In genomic region chr7:20348408-20348807, GRCh38 we compare ENCODE assay signal across 19 cellular contexts. TPM values are rescaled to one million over a fixed set of nuclear protein-coding genes. Genes with fewer than 3 reads are reported as not detected.
DNase-seq lines count a peak whose midpoint lies in the region; ATAC-seq and TF ChIP-seq lines count a peak whose summit lies in the region.
"Had no signal": no experiment of that assay in that cellular context is flagged by ENCODE, and none has a peak within 500 bp of the region (broad histone marks: within the 10 kb centered on the region; RNA-seq: fewer than 3 reads in every experiment).

No MANE protein-coding gene starts in this region.

- no peak; the same call in 2 of the 3 replicates for ATAC-seq in GM23338
- ATAC-seq: HepG2 had no signal

- H3K9me2 ChIP-seq in GM23338 (ENCODE audit: insufficient read depth): no peaks in the 10 kb centered on the region

- no peaks in the 10 kb centered on the region for H3K79me2 ChIP-seq in GM23338 (replicated peaks; ENCODE audit: insufficient read depth)

- no peak overlapping the region for H3K4me2 ChIP-seq in GM23338

- no peak for DNase-seq in GM23338 (ENCODE audit: low spot score)
- DNase-seq in T-helper 2 cell: no peak
- no peak for DNase-seq in hypothalamus (lab: John Stamatoyannopoulos, UW)
- DNase-seq in NCI-H526 treated with DMSO at 0.1 percent for 48 hours (lab: John Stamatoyannopoulos, UW): no peak
- DNase-seq: AML-193; CD4-positive, alpha-beta memory T cell; DMS 273 treated with DMSO at 0.1 percent for 48 hours; DMS53; DND-41; EL; HFFc6; KG1 had no signal

- H3K4me3 ChIP-seq in GM23338: no peak overlapping the region
- H3K4me3 ChIP-seq: HAP-1 had no signal

- H3K4me3 Mint-ChIP-seq in GM23338 (no peak overlapping the region), brain (no peak overlapping the region)
- H3K4me3 Mint-ChIP-seq: CD4-positive, alpha-beta memory T cell; HFFc6; IgD-negative memory B cell had no signal

- H3K36me3 Mint-ChIP-seq in GM23338 (ENCODE audit: low read depth) (no peaks in the 10 kb centered on the region), brain (peaks cover 28% of the 10 kb centered on the region)
- H3K36me3 Mint-ChIP-seq: CD4-positive, alpha-beta memory T cell; IgD-negative memory B cell had no signal

- no peaks in the 10 kb centered on the region for H4K20me1 ChIP-seq in GM23338 (replicated peaks; ENCODE audit: insufficient read depth)

- no peaks in the 10 kb centered on the region for H3K4me1 ChIP-seq in GM23338 (ENCODE audit: insufficient read depth)

- TF ChIP-seq RAD21 in Ishikawa (IDR thresholded peaks at IDR 0.05; ENCODE audit: low read depth): no peak

- no peak for TF ChIP-seq EP300 in Ishikawa (IDR thresholded peaks at IDR 0.05; ENCODE audit: borderline replicate concordance)

- no peak for TF ChIP-seq CTCF in GM23338 (conservative IDR thresholded peaks at IDR 0.05; ENCODE audit: low read depth in 2 of 2)
- TF ChIP-seq CTCF in brain (conservative IDR thresholded peaks at IDR 0.05): no peak

- H2AFZ ChIP-seq in GM23338: no peak overlapping the region

- H3K27ac ChIP-seq in GM23338 (ENCODE audit: low read depth): no peak overlapping the region
- H3K27ac ChIP-seq: C4-2B had no signal

- 0 out of 3 replicates have a peak, but pooled peaks cover 3% of the 10 kb centered on the region for H3K4me1 Mint-ChIP-seq in GM23338
- peaks cover 45% of the 10 kb centered on the region for H3K4me1 Mint-ChIP-seq in brain
- H3K4me1 Mint-ChIP-seq: CD4-positive, alpha-beta memory T cell; IgD-negative memory B cell had no signal

- H3K27me3 ChIP-seq in GM23338 (ENCODE audit: insufficient read depth): no peaks in the 10 kb centered on the region

- no peaks in the 10 kb centered on the region for H3K27me3 Mint-ChIP-seq in GM23338 (ENCODE audit: insufficient read depth, low read depth, poor library complexity)
- H3K27me3 Mint-ChIP-seq in brain: no peaks in the 10 kb centered on the region
- H3K27me3 Mint-ChIP-seq: CD4-positive, alpha-beta memory T cell; IgD-negative memory B cell had no signal

- H3K27ac Mint-ChIP-seq in GM23338 (no peak overlapping the region), brain (peak overlapping the region in 3 of 5 experiments; percentile 15 to 25 (median 20))
- H3K27ac Mint-ChIP-seq: CD4-positive, alpha-beta memory T cell; HFFc6; IgD-negative memory B cell had no signal

- no peaks in the 10 kb centered on the region for H3F3A ChIP-seq in GM23338 (replicated peaks; ENCODE audit: low read depth)

- no peaks in the 10 kb centered on the region for H3K36me3 ChIP-seq in GM23338 (ENCODE audit: insufficient read depth)
- H3K36me3 ChIP-seq: HAP-1 had no signal

- no peaks in the 10 kb centered on the region for H3K9me3 Mint-ChIP-seq in GM23338
- H3K9me3 Mint-ChIP-seq in brain: no peaks in the 10 kb centered on the region
- H3K9me3 Mint-ChIP-seq: IgD-negative memory B cell had no signal

TF ChIP-seq in GM23338, 12 proteins besides CTCF, POLR2A, EP300 and RAD21:
- TF ChIP-seq CREB1 (CRISPR knock-in tag; IDR thresholded peaks at IDR 0.05; ENCODE audit: low read depth) (no peak), ZNF331 (CRISPR knock-in tag; IDR thresholded peaks at IDR 0.05; ENCODE audit: low read depth) (no peak), EZH2 (IDR thresholded peaks at IDR 0.05; ENCODE audit: low read depth, unreplicated experiment) (no peak), ZNF114 (CRISPR knock-in tag; IDR thresholded peaks at IDR 0.05) (no peak), EZH2phosphoT487 (IDR thresholded peaks at IDR 0.05; ENCODE audit: unreplicated experiment) (no peak), REST (IDR thresholded peaks at IDR 0.05; ENCODE audit: unreplicated experiment) (peak; percentile 71), JUNB (IDR thresholded peaks at IDR 0.05; ENCODE audit: unreplicated experiment) (no peak), ETS1 (IDR thresholded peaks at IDR 0.05) (no peak), POLR2AphosphoS5 (IDR thresholded peaks at IDR 0.05; ENCODE audit: low read depth) (no peak)

TF ChIP-seq in Ishikawa, 13 proteins besides CTCF, POLR2A, EP300 and RAD21:
- TF ChIP-seq TCF12 (IDR thresholded peaks at IDR 0.05; ENCODE audit: low read depth) (no peak), REST (IDR thresholded peaks at IDR 0.05; ENCODE audit: low read depth) (peak; percentile 81)
TF ChIP-seq in Ishikawa: peak in this region for 1.

RNA-seq across cellular contexts. Expression of gene ITGB8, which starts 17.7 kb away (rescaled TPM):
- total RNA-seq in GM23338 (2014; rRNA removed; shearing (Covaris generic)): 3.0 and 3.5 TPM in 2 replicates
- polyA plus RNA-seq in GM23338 (2016; fragmentation: Nextera tagmentation; extraction: Ambion mirVana) (0.71 and 0.77 TPM in 2 replicates), brain (ENCODE audit: insufficient read depth, low read depth, low replicate concordance) (2.7 TPM)
- total RNA-seq: G401, HepG2, HFFc6 had no signal
- polyA plus RNA-seq: CD4-positive, alpha-beta memory T cell; IgD-negative memory B cell had no signal
